7 cellular contexts compared by ENCODE assay signal in genomic region chr2:230738391-230738811, GRCh38. TPM values are rescaled to one million over a fixed set of nuclear protein-coding genes. Genes with fewer than 3 reads are reported as not detected.
A peak's percentile ranks its signal among the peaks of the same experiment; 100 is the strongest.
DNase-seq lines count a peak whose midpoint lies in the region; ATAC-seq and TF ChIP-seq lines count a peak whose summit lies in the region.

No MANE protein-coding gene starts in this region.

- dilution Hi-C loops in IMR-90 (cut with HindIII; ENCODE audit: low sequenced_read_pairs, unreplicated experiment) = no loop called here

- no peak overlapping the region for H2AK5ac ChIP-seq in IMR-90 (ENCODE audit: low read depth, low read length)

- TF ChIP-seq POLR2A in IMR-90 (IDR thresholded peaks at IDR 0.05; ENCODE audit: low read depth, low read length) = no peak
- no peak for TF ChIP-seq POLR2A in gastroesophageal sphincter (IDR thresholded peaks at IDR 0.05)

- H3K4me3 Mint-ChIP-seq in T-cell = peak overlapping the region in 2 of 3 donors; percentile 14 to 51
- H3K4me3 Mint-ChIP-seq in stimulated activated memory B cell treated with anti-CD40 and anti-IgM and Interleukin-4, amounts not matched to agents 10 μg/mL and 1 μg/mL and 100 μg/mL, for 72 hours = no peak overlapping the region

- H3K9ac ChIP-seq in IMR-90 (ENCODE audit: low read depth, low read length) = no peak overlapping the region

- H3K4ac ChIP-seq in IMR-90 (ENCODE audit: low read depth, low read length) = no peak overlapping the region

- H3K36me3 Mint-ChIP-seq in T-cell = peaks cover 21% of the 10 kb centered on the region
- peaks cover 29% of the 10 kb centered on the region for H3K36me3 Mint-ChIP-seq in stimulated activated memory B cell treated with anti-CD40 and anti-IgM and Interleukin-4, amounts not matched to agents 10 μg/mL and 1 μg/mL and 100 μg/mL, for 72 hours

- ATAC-seq in IMR-90 (ENCODE audit: low read depth) (peak; percentile 86), T-cell (replicated peaks in 1 of 4) (peak in 2 of 4 experiments; percentile 29 to 30), gastroesophageal sphincter (no peak), HG03442 (IDR thresholded peaks at IDR 0.05; ENCODE audit: unreplicated experiment) (no peak), GM18868 (IDR thresholded peaks at IDR 0.05; ENCODE audit: unreplicated experiment) (no peak)
- ATAC-seq in stimulated activated memory B cell treated with anti-CD40 and anti-IgM and Interleukin-4, amounts not matched to agents 10 μg/mL and 1 μg/mL and 100 μg/mL, for 72 hours = no peak

- no peaks in the 10 kb centered on the region for H3K27me3 Mint-ChIP-seq in T-cell
- H3K27me3 Mint-ChIP-seq in stimulated activated memory B cell treated with anti-CD40 and anti-IgM and Interleukin-4, amounts not matched to agents 10 μg/mL and 1 μg/mL and 100 μg/mL, for 72 hours = no peaks in the 10 kb centered on the region

- in situ Hi-C loops in IMR-90 (cut with MboI; ENCODE audit: low sequenced_read_pairs) = no loop called here

- no peak overlapping the region; the same call in 1 of the 2 replicates for H2BK120ac ChIP-seq in IMR-90 (ENCODE audit: low read depth, low read length)

- H3K56ac ChIP-seq in IMR-90 (ENCODE audit: extremely low read depth, insufficient read depth, low read length) = no peak overlapping the region

- 0 out of 2 replicates have a peak overlapping the region, but pooled peaks have one; percentile 48 for H3K23ac ChIP-seq in IMR-90 (ENCODE audit: low read depth, low read length)

- no peak overlapping the region for H4K91ac ChIP-seq in IMR-90 (ENCODE audit: insufficient read depth, low read depth, low read length)

- no peak overlapping the region for H3K18ac ChIP-seq in IMR-90 (ENCODE audit: low read depth, low read length)

- H3K27me3 ChIP-seq in IMR-90 (ENCODE audit: control insufficient read depth, insufficient read depth, low read length) (no peaks in the 10 kb centered on the region), gastroesophageal sphincter (no peaks in the 10 kb centered on the region)

- peak; percentile 63 for DNase-seq in IMR-90
- no peak for DNase-seq in T-cell
- no peak for DNase-seq in activated effector memory CD4-positive, alpha-beta T cell treated with Interleukin-2 at 50 U/mL for 16 hours

- intact Hi-C loops in IMR-90 (cut with micrococcal nuclease) = no loop called here

- no peak overlapping the region for H2AFZ ChIP-seq in IMR-90 (replicated peaks; ENCODE audit: low read length, poor library complexity)

- no peak overlapping the region for H2BK15ac ChIP-seq in IMR-90 (ENCODE audit: low read depth, low read length)

- H4K5ac ChIP-seq in IMR-90 (ENCODE audit: low read depth, low read length) = no peak overlapping the region

- BruUV-seq in IMR-90 (replicated peaks; lab: Mats Ljungman, UMichigan) = no TSS peak

- H3K9me1 ChIP-seq in IMR-90 (ENCODE audit: insufficient read depth, low read length) = peaks cover 27% of the 10 kb centered on the region

- H3K27ac ChIP-seq in IMR-90 (ENCODE audit: insufficient read depth, low read length) (no peak overlapping the region), gastroesophageal sphincter (peak overlapping the region; percentile 47 to 66 (median 58))

- H3K4me1 Mint-ChIP-seq in T-cell = peaks cover 62 to 79% (median 78%) of the 10 kb centered on the region in 3 donors
- peaks cover 71% of the 10 kb centered on the region for H3K4me1 Mint-ChIP-seq in stimulated activated memory B cell treated with anti-CD40 and anti-IgM and Interleukin-4, amounts not matched to agents 10 μg/mL and 1 μg/mL and 100 μg/mL, for 72 hours

- no peak overlapping the region for H3K4me3 ChIP-seq in IMR-90 (ENCODE audit: insufficient read depth, low read depth, low read length)
- H3K4me3 ChIP-seq in gastroesophageal sphincter = no peak overlapping the region

- no peak for TF ChIP-seq EP300 in gastroesophageal sphincter (IDR thresholded peaks at IDR 0.05)

- H3K4me1 ChIP-seq in IMR-90 (ENCODE audit: control insufficient read depth, insufficient read depth, low read length) (peaks cover 9% of the 10 kb centered on the region), gastroesophageal sphincter (peaks cover 18 to 69% (median 20%) of the 10 kb centered on the region in 3 donors)

- no peaks in the 10 kb centered on the region for H3K9me3 Mint-ChIP-seq in T-cell
- H3K9me3 Mint-ChIP-seq in stimulated activated memory B cell treated with anti-CD40 and anti-IgM and Interleukin-4, amounts not matched to agents 10 μg/mL and 1 μg/mL and 100 μg/mL, for 72 hours = no peaks in the 10 kb centered on the region

- peaks cover 7% of the 10 kb centered on the region for H3K36me3 ChIP-seq in IMR-90 (ENCODE audit: control insufficient read depth, insufficient read depth, low read length)
- H3K36me3 ChIP-seq in gastroesophageal sphincter = peaks cover 0 to 7% of the 10 kb centered on the region in 2 donors

- TF ChIP-seq CTCF in IMR-90 (conservative IDR thresholded peaks at IDR 0.05; ENCODE audit: low read depth, low read length) (no peak), gastroesophageal sphincter (IDR thresholded peaks at IDR 0.05) (no peak)

- no peak overlapping the region for H4K8ac ChIP-seq in IMR-90 (ENCODE audit: low read depth in 2 of 2, low read length in 2 of 2)

- TF ChIP-seq RAD21 in IMR-90 (IDR thresholded peaks at IDR 0.05; ENCODE audit: low read length) = no peak

- WGBS in IMR-90 (ENCODE audit: extremely low coverage in 2 of 2, insufficient read length in 1 of 2), 2 experiments = no CpG with 5 or more reads among the region's 1 CpG
- 13 to 22% methylated on average over 1 of the region's 1 CpG for WGBS in gastroesophageal sphincter (ENCODE audit: low coverage in 1 of 2), 2 donors

- H2BK20ac ChIP-seq in IMR-90 (ENCODE audit: low read depth, low read length) = no peak overlapping the region

- H3K14ac ChIP-seq in IMR-90 (replicated peaks; ENCODE audit: low read depth, low read length) = peak overlapping the region; percentile 17; the same call in 1 of the 2 replicates

- H4K20me1 ChIP-seq in IMR-90 (ENCODE audit: insufficient read depth, low read length) = peaks cover 72% of the 10 kb centered on the region

- CTCF ChIA-PET in IMR-90 (lab: Yijun Ruan, JAX) = no interaction called here
- CTCF ChIA-PET in T-cell (lab: Charles Lee) = interaction anchor here in 1 of 2 donors (1.0 to 1.6 kb wide), 2 partner anchors 24 to 60 kb away, joined by 3 to 4 read pairs; no protein-coding TSS in a partner anchor

- POLR2A ChIA-PET in IMR-90 (lab: Charles Lee; ENCODE audit: unreplicated experiment) (no interaction called here), T-cell (lab: Charles Lee) (interaction anchor here in 1 of 2 donors (0.7 kb wide), 1 partner anchor 34 kb away, joined by 5 read pairs; no protein-coding TSS in a partner anchor)

- H2AK9ac ChIP-seq in IMR-90 (replicated peaks; ENCODE audit: low read depth, low read length, poor library complexity) = no peak overlapping the region

- H3K9me3 ChIP-seq in IMR-90 (ENCODE audit: control insufficient read depth, insufficient read depth, low read length) (no peaks in the 10 kb centered on the region), gastroesophageal sphincter (no peaks in the 10 kb centered on the region)

- peak overlapping the region; percentile 43 for H2BK5ac ChIP-seq in IMR-90 (ENCODE audit: low read depth, low read length, poor library complexity, severe bottlenecking)

- peaks cover 25 to 75% of the 10 kb centered on the region in 2 experiments for H3K79me1 ChIP-seq in IMR-90 (ENCODE audit: low read depth in 1 of 2, low read length in 2 of 2)

- H3K4me2 ChIP-seq in IMR-90 (ENCODE audit: low read depth, low read length) = peak overlapping the region; percentile 48; the same call in 1 of the 2 replicates

- peak overlapping the region; percentile 65 to 70 for H3K27ac Mint-ChIP-seq in T-cell
- H3K27ac Mint-ChIP-seq in stimulated activated memory B cell treated with anti-CD40 and anti-IgM and Interleukin-4, amounts not matched to agents 10 μg/mL and 1 μg/mL and 100 μg/mL, for 72 hours = peak overlapping the region; percentile 56

TF ChIP-seq in IMR-90, 13 proteins besides CTCF, POLR2A, EP300 and RAD21:
- TF ChIP-seq BHLHE40 (IDR thresholded peaks at IDR 0.05; ENCODE audit: low read depth, low read length) = no peak

RNA-seq across cellular contexts. Expression of gene CAB39, which starts 25.8 kb away (rescaled TPM):
- 71.7 and 95.3 TPM in 2 replicates for total RNA-seq in IMR-90 (2012; rRNA removed)
- polyA plus RNA-seq in IMR-90 (2012; rRNA removed) = 31.3 and 38.2 TPM in 2 replicates
- 5.8 and 13.0 TPM in 2 replicates for polyA plus RNA-seq in IMR-90 (2012; cell fraction: cytosol; rRNA removed)
- 6.4 and 42.5 TPM in 2 replicates for polyA plus RNA-seq in IMR-90 (2012; cell fraction: nucleus; rRNA removed; ENCODE audit: low replicate concordance)
- total RNA-seq in T-cell = 100 to 1,000 TPM in 1 of 5 donors, 10 to 100 TPM in 4; 91.7 to 102 (median 96.7) TPM
- total RNA-seq in gastroesophageal sphincter = 100 to 1,000 TPM in 3 of 4 donors, 10 to 100 TPM in 1; 88.5 to 115 (median 108) TPM
